ENCODE assay signal across 11 cellular contexts in the genomic region with DNA sequence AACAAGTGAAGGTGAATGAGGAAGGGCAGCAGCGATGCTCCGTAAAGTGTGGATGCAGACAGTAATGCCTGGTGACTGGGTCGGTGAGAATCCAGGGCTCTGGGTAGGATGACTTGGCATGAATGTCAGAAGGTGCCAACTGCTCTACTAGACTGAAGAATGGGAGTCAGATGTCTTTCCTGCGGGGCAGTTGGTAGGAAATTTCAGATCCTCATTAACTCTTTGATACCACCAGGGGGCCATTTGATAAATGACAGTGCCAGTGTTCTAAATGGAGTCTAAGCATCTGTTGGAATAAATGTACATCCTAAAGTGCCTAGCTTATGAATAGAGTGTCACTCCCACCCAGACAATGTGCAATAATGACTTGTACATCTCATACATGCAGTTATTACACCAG.
DNase-seq lines count a peak whose midpoint lies in the region; ATAC-seq and TF ChIP-seq lines count a peak whose summit lies in the region.
"Had no signal": no experiment of that assay in that cellular context is flagged by ENCODE, and none has a peak within 500 bp of the region (broad histone marks: within the 10 kb centered on the region; RNA-seq: fewer than 3 reads in every experiment).

No MANE protein-coding gene starts in this region.

- H3K9me3 ChIP-seq in mucosa of descending colon: no peaks in the 10 kb centered on the region
- H3K9me3 ChIP-seq: SJCRH30, transverse colon had no signal

- H3K4me3 Mint-ChIP-seq in progenitor cell of endocrine pancreas (ENCODE audit: low read depth): no peak overlapping the region
- H3K4me3 Mint-ChIP-seq in activated CD4-positive, alpha-beta T cell treated with anti-CD3 and anti-CD28 coated beads for 36 hours: no peak overlapping the region

- no peaks in the 10 kb centered on the region for H3K4me1 ChIP-seq in mucosa of descending colon (ENCODE audit: low read depth)
- H3K4me1 ChIP-seq: SJCRH30, transverse colon had no signal

- in situ Hi-C loops in SK-MEL-5 (cut with HindIII; ENCODE audit: low pct_unique_long_range_greater_than_20kb, low sequenced_read_pairs): no loop called here

- intact Hi-C loops in activated CD4-positive, alpha-beta T cell treated with anti-CD3 and anti-CD28 coated beads for 36 hours (cut with DNase I, micrococcal nuclease): no loop called here
- intact Hi-C loops in mucosa of descending colon (cut with DNase I, micrococcal nuclease): no loop called here

- TF ChIP-seq POLR2A in NB4 (IDR thresholded peaks at IDR 0.05; ENCODE audit: extremely low read depth, insufficient read length): no peak

- H3K4me3 ChIP-seq in NB4 (ENCODE audit: low read depth, low read length) (no peak overlapping the region), mucosa of descending colon (no peak overlapping the region)
- H3K4me3 ChIP-seq: SJCRH30, transverse colon had no signal

- peaks cover 17% of the 10 kb centered on the region for H3K4me1 Mint-ChIP-seq in progenitor cell of endocrine pancreas (ENCODE audit: low read depth)
- H3K4me1 Mint-ChIP-seq in activated CD4-positive, alpha-beta T cell treated with anti-CD3 and anti-CD28 coated beads for 36 hours: no peaks in the 10 kb centered on the region

- CTCF ChIA-PET in activated CD4-positive, alpha-beta T cell treated with anti-CD3 and anti-CD28 coated beads for 36 hours (lab: Charles Lee): no interaction called here

- H3K9me3 Mint-ChIP-seq in progenitor cell of endocrine pancreas (ENCODE audit: low read depth): no peaks in the 10 kb centered on the region
- H3K9me3 Mint-ChIP-seq in activated CD4-positive, alpha-beta T cell treated with anti-CD3 and anti-CD28 coated beads for 36 hours (ENCODE audit: low read depth): no peaks in the 10 kb centered on the region

- no peak overlapping the region for H3K27ac Mint-ChIP-seq in progenitor cell of endocrine pancreas
- H3K27ac Mint-ChIP-seq in activated CD4-positive, alpha-beta T cell treated with anti-CD3 and anti-CD28 coated beads for 36 hours: no peak overlapping the region

- no peaks in the 10 kb centered on the region for H3K36me3 ChIP-seq in mucosa of descending colon (ENCODE audit: low read depth)
- H3K36me3 ChIP-seq: SJCRH30, transverse colon had no signal

- POLR2A ChIA-PET in activated CD4-positive, alpha-beta T cell treated with anti-CD3 and anti-CD28 coated beads for 36 hours (lab: Charles Lee): no interaction called here

- TF ChIP-seq CTCF in NB4 (IDR thresholded peaks at IDR 0.05; ENCODE audit: low read depth, low read length) (peak; percentile 8), progenitor cell of endocrine pancreas (IDR thresholded peaks at IDR 0.05; ENCODE audit: unreplicated experiment) (peak; percentile 18), mucosa of descending colon (IDR thresholded peaks at IDR 0.05) (no peak), GM20000 (IDR thresholded peaks at IDR 0.05; ENCODE audit: extremely low read depth, missing control alignments) (no peak)

- no peak for ATAC-seq in activated CD4-positive, alpha-beta T cell treated with anti-CD3 and anti-CD28 coated beads for 36 hours
- no peak for ATAC-seq in mucosa of descending colon

- no peaks in the 10 kb centered on the region for H3K36me3 Mint-ChIP-seq in progenitor cell of endocrine pancreas (ENCODE audit: insufficient read depth)
- H3K36me3 Mint-ChIP-seq in activated CD4-positive, alpha-beta T cell treated with anti-CD3 and anti-CD28 coated beads for 36 hours (ENCODE audit: low read depth): no peaks in the 10 kb centered on the region

- H3K27me3 Mint-ChIP-seq in progenitor cell of endocrine pancreas: no peaks in the 10 kb centered on the region
- peaks cover 8% of the 10 kb centered on the region for H3K27me3 Mint-ChIP-seq in activated CD4-positive, alpha-beta T cell treated with anti-CD3 and anti-CD28 coated beads for 36 hours

- DNase-seq in NCI-H1105 treated with DMSO at 0.1 percent for 48 hours (lab: John Stamatoyannopoulos, UW): peak; percentile 24
- no peak for DNase-seq in NCI-H1105 (lab: John Stamatoyannopoulos, UW)
- no peak for DNase-seq in NB4 (ENCODE audit: low read depth)
- DNase-seq in SK-MEL-5 (ENCODE audit: low read depth, low spot score): peak; percentile 53
- no peak for DNase-seq in progenitor cell of endocrine pancreas (ENCODE audit: low spot score, unreplicated experiment)
- no peak for DNase-seq in activated CD4-positive, alpha-beta T cell treated with anti-CD3 and anti-CD28 coated beads for 36 hours
- DNase-seq in mucosa of descending colon: no peak
- DNase-seq in GM20000 (ENCODE audit: low spot score): no peak
- DNase-seq: activated CD4-positive, alpha-beta T cell treated with anti-CD3 and anti-CD28 coated beads for 1 hour; transverse colon had no signal

Comparison
In these comparisons a context has a peak if more than half of its experiments do, and no peak if none do; other contexts are left out.
1. DNase-seq: peak in NCI-H1105 treated with DMSO at 0.1 percent for 48 hours (single experiment) and SK-MEL-5 (single experiment); none in NCI-H1105 (single experiment), NB4 (single experiment), progenitor cell of endocrine pancreas (single experiment), activated CD4-positive, alpha-beta T cell treated with anti-CD3 and anti-CD28 coated beads for 36 hours (single experiment), mucosa of descending colon (0 of 3) and GM20000 (single experiment).
2. CTCF ChIP-seq: peak in NB4 (single experiment) and progenitor cell of endocrine pancreas (single experiment); none in mucosa of descending colon (single experiment) and GM20000 (single experiment).